In the genomic region with DNA sequence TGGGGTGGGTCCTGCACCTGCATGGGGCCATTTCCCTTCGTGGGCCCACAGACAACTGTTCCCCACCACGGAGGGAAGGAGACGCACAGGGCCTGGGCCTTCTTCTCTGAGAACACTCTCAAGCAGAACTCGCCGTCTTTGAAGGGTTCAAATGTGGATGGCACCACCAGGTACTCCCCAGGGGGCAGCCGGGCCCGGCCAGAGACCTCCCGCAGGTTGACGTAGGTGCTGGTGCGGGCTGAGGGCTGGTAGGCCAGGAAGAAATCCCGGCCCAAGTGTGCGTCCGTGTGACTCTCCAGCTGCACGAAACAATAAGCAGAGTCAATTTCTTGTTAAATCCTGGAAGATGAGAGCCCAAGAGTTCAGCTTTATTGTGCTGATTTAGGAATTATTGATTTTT, we compare ENCODE assay signal across 38 cellular contexts. TPM values are rescaled to one million over a fixed set of nuclear protein-coding genes. Genes with fewer than 3 reads are reported as not detected.
DNase-seq lines count a peak whose midpoint lies in the region; ATAC-seq and TF ChIP-seq lines count a peak whose summit lies in the region.
"Had no signal": no experiment of that assay in that cellular context is flagged by ENCODE, and none has a peak within 500 bp of the region (broad histone marks: within the 10 kb centered on the region; RNA-seq: fewer than 3 reads in every experiment).

No MANE protein-coding gene starts in this region.

- H3K4me3 Mint-ChIP-seq in progenitor cell of endocrine pancreas (ENCODE audit: low read depth), result no peak overlapping the region
- H3K4me3 Mint-ChIP-seq: B cell; CD14-positive monocyte; CD4-positive, alpha-beta memory T cell; CD4-positive, alpha-beta T cell; CD4-positive, CD25-positive, alpha-beta regulatory T cell; CD8-positive, alpha-beta memory T cell; CD8-positive, alpha-beta T cell had no signal

- no peak overlapping the region for H3K14ac ChIP-seq in neuronal stem cell (ENCODE audit: low read length)

- H2BK120ac ChIP-seq in neuronal stem cell (ENCODE audit: low read depth, low read length), result no peak overlapping the region

- H3K9me3 ChIP-seq in cardiac muscle cell (ENCODE audit: low read depth) (no peaks in the 10 kb centered on the region), neuronal stem cell (replicated peaks in 1 of 2; ENCODE audit: control insufficient read depth in 2 of 2, insufficient read depth in 1 of 2, low read depth in 1 of 2, low read length in 2 of 2) (peaks cover 0 to 3% of the 10 kb centered on the region in 2 donors), prostate gland (no peaks in the 10 kb centered on the region)
- H3K9me3 ChIP-seq: A549, BE2C, Caco-2 had no signal

- H4K8ac ChIP-seq in neuronal stem cell (ENCODE audit: low read depth, low read length), result no peak overlapping the region

- no peak for TF ChIP-seq POLR2A in prostate gland (IDR thresholded peaks at IDR 0.05)

- no peak overlapping the region for H3K4me3 ChIP-seq in cardiac muscle cell
- no peak overlapping the region for H3K4me3 ChIP-seq in neuronal stem cell (ENCODE audit: low read length in 2 of 2)
- no peak overlapping the region for H3K4me3 ChIP-seq in prostate gland
- H3K4me3 ChIP-seq: A549; BLaER1; BLaER1 treated with 17β-estradiol and CSF1 and Interleukin-3, amounts not matched to agents 10 nM and 100 nM had no signal

- DNase-seq in cardiac muscle cell (ENCODE audit: low read depth in 1 of 2, low spot score in 1 of 2) (no peak), left cardiac atrium (no peak), neuronal stem cell (ENCODE audit: low spot score) (no peak), progenitor cell of endocrine pancreas (ENCODE audit: low spot score, unreplicated experiment) (no peak), GM19240 (ENCODE audit: insufficient read length, low spot score) (no peak), prostate gland (ENCODE audit: low spot score) (no peak)
- DNase-seq: 8988T; ACHN; AML-193; BE2C; C1 segment of cervical spinal cord; Caco-2; Calu3; CD4-positive, alpha-beta memory T cell; CD4-positive, alpha-beta T cell; CD4-positive, CD25-positive, alpha-beta regulatory T cell; CD8-positive, alpha-beta memory T cell; CD8-positive, alpha-beta T cell; COR-L47; DMS 273 treated with DMSO at 0.1 percent for 48 hours; DMS153; DMS53; DMS79; DMS79 treated with DMSO at 0.1 percent for 48 hours; DND-41; EL had no signal

- no peak overlapping the region for H2BK12ac ChIP-seq in neuronal stem cell (ENCODE audit: low read length)

- H3K4ac ChIP-seq in neuronal stem cell (ENCODE audit: low read length), result no peak overlapping the region

- H3K23ac ChIP-seq in neuronal stem cell (ENCODE audit: low read depth, low read length, poor library complexity), result no peak overlapping the region

- H3K9ac ChIP-seq in neuronal stem cell (ENCODE audit: low read depth, low read length, poor library complexity), result no peak overlapping the region
- H3K9ac ChIP-seq: BLaER1; BLaER1 treated with 17β-estradiol and CSF1 and Interleukin-3, amounts not matched to agents 10 nM and 100 nM had no signal

- H3K9me3 Mint-ChIP-seq in progenitor cell of endocrine pancreas (ENCODE audit: low read depth), result peaks cover 6% of the 10 kb centered on the region
- H3K9me3 Mint-ChIP-seq: CD4-positive, alpha-beta memory T cell; CD4-positive, alpha-beta T cell; CD8-positive, alpha-beta memory T cell; CD8-positive, alpha-beta T cell had no signal

- H2BK5ac ChIP-seq in neuronal stem cell (ENCODE audit: low read length), result no peak overlapping the region

- H3K36me3 ChIP-seq in cardiac muscle cell (no peaks in the 10 kb centered on the region), neuronal stem cell (replicated peaks in 1 of 2; ENCODE audit: control insufficient read depth in 2 of 2, insufficient read depth in 2 of 2, low read length in 2 of 2) (no peaks in the 10 kb centered on the region), prostate gland (no peaks in the 10 kb centered on the region)
- H3K36me3 ChIP-seq: BE2C; BLaER1; BLaER1 treated with 17β-estradiol and CSF1 and Interleukin-3, amounts not matched to agents 10 nM and 100 nM had no signal

- H2AK5ac ChIP-seq in neuronal stem cell (ENCODE audit: low read depth, low read length), result no peak overlapping the region

- no peaks in the 10 kb centered on the region for H3K27me3 Mint-ChIP-seq in progenitor cell of endocrine pancreas
- H3K27me3 Mint-ChIP-seq: B cell; CD4-positive, alpha-beta memory T cell; CD4-positive, alpha-beta T cell; CD4-positive, CD25-positive, alpha-beta regulatory T cell; CD8-positive, alpha-beta memory T cell had no signal

- no peak overlapping the region for H4K91ac ChIP-seq in neuronal stem cell (ENCODE audit: low read depth, low read length, poor library complexity)

- peak overlapping the region; percentile 57 for H3K18ac ChIP-seq in neuronal stem cell (ENCODE audit: low read length)

- TF ChIP-seq CTCF in cardiac muscle cell (IDR thresholded peaks at IDR 0.05; ENCODE audit: low read depth, low read length) (no peak), progenitor cell of endocrine pancreas (IDR thresholded peaks at IDR 0.05; ENCODE audit: unreplicated experiment) (no peak), prostate gland (IDR thresholded peaks at IDR 0.05) (no peak)

- H3K79me1 ChIP-seq in neuronal stem cell (ENCODE audit: low read depth, low read length), result no peaks in the 10 kb centered on the region

- H2BK15ac ChIP-seq in neuronal stem cell (ENCODE audit: low read length), result no peak overlapping the region

- H3K27ac ChIP-seq in cardiac muscle cell (peak overlapping the region; percentile 4), neuronal stem cell (replicated peaks; ENCODE audit: low read length) (no peak overlapping the region), prostate gland (no peak overlapping the region)
- H3K27ac ChIP-seq: 22Rv1; A549; BLaER1; BLaER1 treated with 17β-estradiol and CSF1 and Interleukin-3, amounts not matched to agents 10 nM and 100 nM; C4-2B had no signal

- peaks cover 17% of the 10 kb centered on the region for H3K4me1 Mint-ChIP-seq in progenitor cell of endocrine pancreas (ENCODE audit: low read depth)
- H3K4me1 Mint-ChIP-seq: B cell; CD14-positive monocyte; CD4-positive, CD25-positive, alpha-beta regulatory T cell; CD8-positive, alpha-beta memory T cell had no signal

- H3K27ac Mint-ChIP-seq in progenitor cell of endocrine pancreas, result peak overlapping the region; percentile 91
- H3K27ac Mint-ChIP-seq: B cell; CD14-positive monocyte; CD4-positive, alpha-beta T cell; CD4-positive, CD25-positive, alpha-beta regulatory T cell; CD8-positive, alpha-beta memory T cell; CD8-positive, alpha-beta T cell had no signal

- no peak overlapping the region for H2AFZ ChIP-seq in neuronal stem cell (ENCODE audit: low read length)

- H3K27me3 ChIP-seq in cardiac muscle cell (no peaks in the 10 kb centered on the region), neuronal stem cell (ENCODE audit: control insufficient read depth in 3 of 3, insufficient read depth in 3 of 3, low read depth in 1 of 3, low read length in 3 of 3) (no peaks in the 10 kb centered on the region), prostate gland (replicated peaks; ENCODE audit: insufficient read depth) (no peaks in the 10 kb centered on the region)
- H3K27me3 ChIP-seq: BE2C; BLaER1; BLaER1 treated with 17β-estradiol and CSF1 and Interleukin-3, amounts not matched to agents 10 nM and 100 nM had no signal

- H3K4me1 ChIP-seq in cardiac muscle cell (ENCODE audit: low read depth) (peaks cover 5% of the 10 kb centered on the region), neuronal stem cell (ENCODE audit: control insufficient read depth in 2 of 2, insufficient read depth in 1 of 2, low read depth in 1 of 2, low read length in 2 of 2) (no peaks in the 10 kb centered on the region), prostate gland (replicated peaks) (no peaks in the 10 kb centered on the region)
- H3K4me1 ChIP-seq: A549, BE2C, Caco-2 had no signal

- H3K36me3 Mint-ChIP-seq in progenitor cell of endocrine pancreas (ENCODE audit: insufficient read depth), result no peaks in the 10 kb centered on the region
- H3K36me3 Mint-ChIP-seq: CD14-positive monocyte; CD4-positive, alpha-beta memory T cell; CD4-positive, CD25-positive, alpha-beta regulatory T cell; CD8-positive, alpha-beta memory T cell; CD8-positive, alpha-beta T cell had no signal

- ATAC-seq in left cardiac atrium, result no peak
- ATAC-seq: A549; CD8-positive, alpha-beta T cell had no signal

- H3K4me2 ChIP-seq in neuronal stem cell (ENCODE audit: insufficient read depth, low read length, poor library complexity, severe bottlenecking), result no peak overlapping the region
- H3K4me2 ChIP-seq: A549, BLaER1 had no signal

- no CpG with 5 or more reads among the region's 14 CpGs for WGBS in neuronal stem cell (ENCODE audit: extremely low coverage in 2 of 2, insufficient read length in 2 of 2, insufficient replicate concordance in 1 of 2), 2 donors
- 98% methylated on average over 14 of the region's 14 CpGs for WGBS in prostate gland

- intact Hi-C loops in left cardiac atrium (cut with DNase I) (no loop called here), prostate gland (cut with DNase I) (no loop called here)

RNA-seq across cellular contexts. Expression of a gene that starts 56.4 kb away (rescaled TPM):
- total RNA-seq in cardiac muscle cell, result not detected in 2 replicates
- 0.15 TPM in 1 of 2 replicates, not detected in the other for polyA plus RNA-seq in cardiac muscle cell
- under 1 TPM in 1 of 2 donors, not detected in 1; 0.21 TPM for total RNA-seq in left cardiac atrium
- polyA plus RNA-seq in neuronal stem cell (2013, experiment 1 of 2), result 0.21 TPM
- polyA plus RNA-seq in neuronal stem cell (2013, experiment 2 of 2), result 0.10 TPM
- 1.3 and 2.2 TPM in 2 replicates for total RNA-seq in progenitor cell of endocrine pancreas
- 1 to 10 TPM; 3.0 to 5.6 TPM for total RNA-seq in prostate gland
- total RNA-seq: A172; A673; CD8-positive, alpha-beta memory T cell; Daoy had no signal
- polyA plus RNA-seq: AG04450; BJ; CD14-positive monocyte; CD8-positive, alpha-beta memory T cell had no signal
